Comparison of ENCODE assay signal across 17 cellular contexts in genomic region chr2:215745316-215745715, GRCh38.
DNase-seq lines count a peak whose midpoint lies in the region; ATAC-seq, FAIRE-seq and TF ChIP-seq lines count a peak whose summit lies in the region.
"Had no signal": no experiment of that assay in that cellular context is flagged by ENCODE, and none has a peak within 500 bp of the region (broad histone marks: within the 10 kb centered on the region; RNA-seq: fewer than 3 reads in every experiment).

No MANE protein-coding gene starts in this region.

- no peak for TF ChIP-seq EP300 in K562 (IDR thresholded peaks at IDR 0.05; ENCODE audit: low read length)

- H3K9me3 ChIP-seq in K562 (replicated peaks; ENCODE audit: control insufficient read depth, insufficient read depth, low read depth, low read length) (no peaks in the 10 kb centered on the region), uterus (no peaks in the 10 kb centered on the region), A673 (ENCODE audit: low read depth, low read length, poor library complexity, severe bottlenecking) (no peaks in the 10 kb centered on the region)
- H3K9me3 ChIP-seq: Caco-2 had no signal

- TF ChIP-seq RAD21 in K562 (CRISPR knock-in tag; conservative IDR thresholded peaks at IDR 0.05 in 1 of 2, IDR thresholded peaks at IDR 0.05 in 1 of 2) = no peak

- H3K4me1 Mint-ChIP-seq in activated T-cell treated with anti-CD3 and anti-CD28 coated beads, Interleukin-2, amount 50 U/mL, for 24 hours (ENCODE audit: low read depth) = peaks cover 64% of the 10 kb centered on the region

- no peak overlapping the region for H3K4me3 ChIP-seq in K562
- H3K4me3 ChIP-seq in uterus = no peak overlapping the region
- H3K4me3 ChIP-seq in A673 (ENCODE audit: low read depth, low read length, poor library complexity, severe bottlenecking) = no peak overlapping the region

- POLR2A ChIA-PET in K562 (lab: Yijun Ruan, JAX) (interaction anchor here (0.7 kb wide), 1 partner anchor 125 kb away, joined by 4 read pairs; no protein-coding TSS in a partner anchor), A673 (lab: Charles Lee; ENCODE audit: low non-redundant PET) (no interaction called here)

- no peak for TF ChIP-seq CTCF in K562 (IDR thresholded peaks at IDR 0.05 in 2 of 3, conservative IDR thresholded peaks at IDR 0.05 in 1 of 3; ENCODE audit: insufficient read depth in 2 of 3, low read depth in 1 of 3, low read length in 3 of 3)
- TF ChIP-seq CTCF in uterus (IDR thresholded peaks at IDR 0.05) = no peak
- TF ChIP-seq CTCF in A673 (conservative IDR thresholded peaks at IDR 0.05; ENCODE audit: low read depth, low read length) = no peak

- 92% methylated on average over 2 of the region's 2 CpGs for WGBS in K562 (ENCODE audit: insufficient coverage, low coverage, missing lambda C conversion rate)

- H3K9me1 ChIP-seq in K562 (ENCODE audit: control insufficient read depth, insufficient read depth, low read length) = no peaks in the 10 kb centered on the region

- H3K27me3 Mint-ChIP-seq in activated T-cell treated with anti-CD3 and anti-CD28 coated beads, Interleukin-2, amount 50 U/mL, for 24 hours = no peaks in the 10 kb centered on the region

- intact Hi-C loops in K562 (cut with micrococcal nuclease) (no loop called here), uterus (cut with DNase I; ENCODE audit: low total_unique reads) (no loop called here), A673 (cut with micrococcal nuclease; ENCODE audit: unreplicated experiment) (no loop called here)

- no peaks in the 10 kb centered on the region for H4K20me1 ChIP-seq in K562 (replicated peaks; ENCODE audit: control insufficient read depth, insufficient read depth, low read length)

- no TSS peak for BruUV-seq in K562 (replicated peaks; lab: Mats Ljungman, UMichigan)
- no TSS peak for BruUV-seq in A673 (replicated peaks; lab: Mats Ljungman, UMichigan)

- H3K4me3 Mint-ChIP-seq in activated T-cell treated with anti-CD3 and anti-CD28 coated beads, Interleukin-2, amount 50 U/mL, for 24 hours = no peak overlapping the region
- H3K4me3 Mint-ChIP-seq: CD4-positive, alpha-beta T cell had no signal

- no peak overlapping the region for H3K9ac ChIP-seq in K562 (ENCODE audit: insufficient read depth in 1 of 2, low read depth in 2 of 2, low read length in 2 of 2)

- DNase-seq in activated T-cell treated with anti-CD3 and anti-CD28 coated beads, Interleukin-2, amount 50 U/mL, for 24 hours = no peak
- DNase-seq in activated T-cell treated with anti-CD3 and anti-CD28 coated beads for 4 hours (no peak), K562 (ENCODE audit: extremely low read depth in 1 of 4, low spot score in 3 of 4) (no peak), uterus (no peak), A673 (ENCODE audit: low spot score) (no peak)
- DNase-seq in stimulated activated CD4-positive, alpha-beta T cell treated with anti-CD3 and anti-CD28 coated beads, Interleukin-4, amount 100 ng/mL, for 24 hours = peak; percentile 11
- no peak for DNase-seq in stimulated activated CD4-positive, alpha-beta T cell treated with anti-CD3 and anti-CD28 coated beads, Interleukin-4, amount 100 ng/mL, for 1 hour
- DNase-seq: Caco-2; CD4-positive, alpha-beta T cell; DMS 273 treated with DMSO at 0.1 percent for 48 hours; DMS79 treated with DMSO at 0.1 percent for 48 hours; IMR-90; NCI-H1105; NCI-H2081 treated with DMSO at 0.1 percent for 48 hours; NCI-H2171 treated with DMSO at 0.1 percent for 48 hours; NCI-H526 had no signal

- TF ChIP-seq POLR2A in K562 (conservative IDR thresholded peaks at IDR 0.05) (no peak), uterus (IDR thresholded peaks at IDR 0.05) (no peak)

- H3K27ac Mint-ChIP-seq in activated T-cell treated with anti-CD3 and anti-CD28 coated beads, Interleukin-2, amount 50 U/mL, for 24 hours = peak overlapping the region; percentile 89
- H3K27ac Mint-ChIP-seq: CD4-positive, alpha-beta T cell had no signal

- no peak for ATAC-seq in K562

- no peak for FAIRE-seq in K562 (lab: Jason Lieb, UNC)
- FAIRE-seq: RCC 7860 had no signal

- in situ Hi-C loops in K562 (cut with MboI) = no loop called here

- no peaks in the 10 kb centered on the region for H3K36me3 Mint-ChIP-seq in activated T-cell treated with anti-CD3 and anti-CD28 coated beads, Interleukin-2, amount 50 U/mL, for 24 hours (ENCODE audit: low read depth)

- H3K36me3 ChIP-seq in K562 (ENCODE audit: control insufficient read depth, insufficient read depth, low read length) (no peaks in the 10 kb centered on the region), uterus (no peaks in the 10 kb centered on the region), A673 (ENCODE audit: insufficient read depth, low read length, poor library complexity, severe bottlenecking) (no peaks in the 10 kb centered on the region)

- H3K27ac ChIP-seq in K562 (ENCODE audit: extremely low read depth, low read depth, low read length) = no peak overlapping the region
- no peak overlapping the region for H3K27ac ChIP-seq in uterus
- no peak overlapping the region for H3K27ac ChIP-seq in A673 (ENCODE audit: low read depth, low read length, poor library complexity, severe bottlenecking)

- no peak overlapping the region for H2AFZ ChIP-seq in K562 (ENCODE audit: low read depth, low read length)

- no peaks in the 10 kb centered on the region for H3K9me3 Mint-ChIP-seq in activated T-cell treated with anti-CD3 and anti-CD28 coated beads, Interleukin-2, amount 50 U/mL, for 24 hours
- H3K9me3 Mint-ChIP-seq: CD4-positive, alpha-beta T cell had no signal

- no peaks in the 10 kb centered on the region for H3K79me2 ChIP-seq in K562 (ENCODE audit: control insufficient read depth, insufficient read depth, low read length)

- no peak overlapping the region for H3K4me2 ChIP-seq in K562 (ENCODE audit: insufficient read depth, low read length)

- no peaks in the 10 kb centered on the region for H3K27me3 ChIP-seq in K562 (ENCODE audit: control insufficient read depth in 2 of 2, insufficient read depth in 2 of 2, low read length in 2 of 2)
- no peaks in the 10 kb centered on the region for H3K27me3 ChIP-seq in uterus
- no peaks in the 10 kb centered on the region for H3K27me3 ChIP-seq in A673 (replicated peaks; ENCODE audit: insufficient read depth, low read depth, low read length, poor library complexity)

- CTCF ChIA-PET in K562 (lab: Yijun Ruan, JAX; ENCODE audit: low intra/inter-chr PET ratio) (no interaction called here), A673 (lab: Charles Lee) (no interaction called here)

- H3K4me1 ChIP-seq in K562 (replicated peaks in 1 of 2; ENCODE audit: control insufficient read depth in 2 of 2, insufficient read depth in 2 of 2, low read length in 2 of 2) (0 out of 5 replicates have a peak, but pooled peaks cover 4 to 5% of the 10 kb centered on the region in 2 experiments), uterus (peaks cover 0 to 9% of the 10 kb centered on the region in 2 donors), A673 (ENCODE audit: insufficient read depth, low read length, poor library complexity, severe bottlenecking) (peaks cover 31% of the 10 kb centered on the region)

TF ChIP-seq in K562, 482 proteins besides CTCF, POLR2A, EP300 and RAD21:
- TF ChIP-seq BRF2 (IDR thresholded peaks at IDR 0.05; ENCODE audit: borderline replicate concordance, insufficient read depth, insufficient read length) (no peak), MEIS2 (IDR thresholded peaks at IDR 0.05; ENCODE audit: partially characterized antibody) (peak; percentile 41), ZFX (CRISPR knock-in tag; IDR thresholded peaks at IDR 0.05) (no peak), YBX1 (IDR thresholded peaks at IDR 0.05) (no peak), CCAR2 (IDR thresholded peaks at IDR 0.05; ENCODE audit: low read depth, low read length) (no peak), ZNF24 (IDR thresholded peaks at IDR 0.05) (no peak), NCOR1 (IDR thresholded peaks at IDR 0.05) (no peak), ZNF175 (CRISPR knock-in tag; IDR thresholded peaks at IDR 0.05; ENCODE audit: low read depth) (no peak)
